ENCODE assay signal across 1 cellular context in the genomic region with DNA sequence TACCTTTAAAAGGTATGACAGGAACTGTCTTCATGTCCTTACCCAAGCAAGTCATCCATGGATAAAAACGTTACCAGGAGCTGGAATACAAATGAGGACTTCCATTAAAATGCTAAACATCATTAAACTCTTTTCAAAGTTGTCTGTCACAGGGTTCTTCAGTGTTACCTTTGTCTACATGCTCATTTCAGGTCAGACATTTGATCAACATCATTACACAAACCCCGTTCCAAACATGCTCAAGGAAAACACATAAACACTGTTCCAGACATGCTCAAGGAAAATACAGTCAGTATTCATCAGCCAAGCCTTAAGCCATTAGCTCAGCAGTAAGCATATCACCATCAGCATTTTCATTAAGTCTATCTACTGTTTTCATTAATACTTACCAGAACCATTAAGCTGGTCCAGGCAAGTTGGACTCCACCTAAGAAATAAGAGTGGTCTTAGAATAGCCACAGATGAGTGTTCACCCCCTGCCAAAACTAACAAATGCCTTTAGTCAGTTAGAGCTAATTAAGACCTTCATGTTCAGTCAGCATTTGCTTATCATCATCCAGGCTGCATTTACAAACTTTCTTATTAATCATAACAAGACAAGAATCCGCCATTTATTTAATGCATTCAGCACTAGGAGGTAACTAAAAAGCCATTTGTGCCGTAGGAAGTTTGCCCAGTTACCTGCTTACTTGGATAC.
TF ChIP-seq lines count a peak whose summit lies in the region.

No MANE protein-coding gene starts in this region.

TF ChIP-seq in H1, 55 proteins besides CTCF, POLR2A, EP300 and RAD21:
- no peak for TF ChIP-seq MAFK (IDR thresholded peaks at IDR 0.05; ENCODE audit: low read depth, low read length)
- TF ChIP-seq POLR2AphosphoS5 (IDR thresholded peaks at IDR 0.05; ENCODE audit: low read depth, low read length): peak; percentile 95
- no peak for TF ChIP-seq SUZ12 (IDR thresholded peaks at IDR 0.05; ENCODE audit: low read length)
